In the genomic region with DNA sequence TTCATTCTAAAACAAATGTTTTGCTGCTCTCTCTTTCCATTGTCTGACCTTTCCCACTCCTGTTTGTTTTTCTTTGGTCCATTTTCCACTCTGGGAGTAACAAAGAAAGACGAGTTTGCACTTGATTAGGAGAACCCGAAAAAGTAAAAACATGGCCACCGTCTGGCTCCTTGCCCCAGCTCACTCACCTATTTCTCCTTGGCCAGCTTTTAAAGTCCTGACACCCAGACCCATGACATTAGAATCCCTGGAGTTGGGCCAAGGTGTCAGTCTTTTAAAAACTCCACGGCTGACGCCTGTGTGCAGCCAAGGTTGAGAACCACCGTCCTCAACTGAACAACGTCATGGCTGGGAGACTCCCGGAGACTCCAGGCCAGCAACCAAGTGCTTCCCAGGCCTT, we compare ENCODE assay signal across 15 cellular contexts.
DNase-seq lines count a peak whose midpoint lies in the region; ATAC-seq and TF ChIP-seq lines count a peak whose summit lies in the region.
"Had no signal": no experiment of that assay in that cellular context is flagged by ENCODE, and none has a peak within 500 bp of the region (broad histone marks: within the 10 kb centered on the region; RNA-seq: fewer than 3 reads in every experiment).

No MANE protein-coding gene starts in this region.

- TF ChIP-seq CTCF in epithelial cell of proximal tubule (conservative IDR thresholded peaks at IDR 0.05; ENCODE audit: low read depth, low read length) (no peak), transverse colon (IDR thresholded peaks at IDR 0.05) (no peak)

- no peaks in the 10 kb centered on the region for H3K27me3 ChIP-seq in transverse colon
- H3K27me3 ChIP-seq: pancreas had no signal

- in situ Hi-C loops in transverse colon (cut with MboI; ENCODE audit: low pct_ligation_motif_present in 1 of 4, low pct_unique_long_range_greater_than_20kb in 1 of 4, low sequenced_read_pairs in 3 of 4) = no loop called here

- intact Hi-C loops in Right ventricle myocardium superior (cut with DNase I) = no loop called here
- intact Hi-C loops in cardiac septum (cut with DNase I) = no loop called here
- intact Hi-C loops in transverse colon (cut with DNase I; ENCODE audit: low total_unique reads) = no loop called here

- TF ChIP-seq POLR2A in transverse colon (IDR thresholded peaks at IDR 0.05) = no peak

- TF ChIP-seq EP300 in transverse colon (IDR thresholded peaks at IDR 0.05; ENCODE audit: low read depth) = no peak

- no peaks in the 10 kb centered on the region for H3K9me3 ChIP-seq in transverse colon
- H3K9me3 ChIP-seq: Caco-2, pancreas had no signal

- peak; percentile 74 for ATAC-seq in Right ventricle myocardium superior (ENCODE audit: poor library complexity)
- ATAC-seq: activated T-helper 17 cell treated with anti-CD3 and anti-CD28 coated beads, Interleukin-2, amount 50 U/mL, for 72 hours; pancreas had no signal

- H3K4me1 ChIP-seq in transverse colon = no peaks in the 10 kb centered on the region
- H3K4me1 ChIP-seq: Caco-2, pancreas had no signal

- H3K27ac ChIP-seq in transverse colon = no peak overlapping the region
- H3K27ac ChIP-seq: pancreas had no signal

- H3K36me3 ChIP-seq in transverse colon = no peaks in the 10 kb centered on the region
- H3K36me3 ChIP-seq: pancreas had no signal

- H3K4me3 ChIP-seq in epithelial cell of proximal tubule (ENCODE audit: low read depth, low read length) (no peak overlapping the region), transverse colon (no peak overlapping the region)
- H3K4me3 ChIP-seq: pancreas had no signal

- WGBS in transverse colon (ENCODE audit: low coverage in 1 of 2), 2 donors = 76 to 78% methylated on average over 3 to 8 of the region's 8 CpGs

- peak; percentile 47 for DNase-seq in Right ventricle myocardium superior
- no peak for DNase-seq in cardiac septum (ENCODE audit: low spot score)
- DNase-seq in epithelial cell of proximal tubule (ENCODE audit: low read depth) = peak; percentile 78
- peak; percentile 19 for DNase-seq in myocyte (ENCODE audit: low read depth)
- DNase-seq in transverse colon = no peak
- no peak for DNase-seq in GDM1 (lab: John Stamatoyannopoulos, UW)
- DNase-seq in activated naive CD4-positive, alpha-beta T cell treated with anti-CD3 and anti-CD28 coated beads, Interleukin-2, amount 50 U/mL, for 16 hours = no peak
- no peak for DNase-seq in kidney glomerular epithelial cell (lab: John Stamatoyannopoulos, UW)
- DNase-seq: Caco-2, cortex of kidney, GF-D8, KG1, NCI-H446 treated with DMSO at 0.1 percent for 48 hours, pancreas had no signal

Comparison
In these comparisons a context has a peak if more than half of its experiments do, and no peak if none do; other contexts are left out.
1. DNase-seq: peak in Right ventricle myocardium superior (single experiment), epithelial cell of proximal tubule (single experiment) and myocyte (single experiment); none in cardiac septum (single experiment), transverse colon (single experiment), GDM1 (single experiment), activated naive CD4-positive, alpha-beta T cell treated with anti-CD3 and anti-CD28 coated beads, Interleukin-2, amount 50 U/mL, for 16 hours (single experiment) and kidney glomerular epithelial cell (single experiment).